In the genomic region with DNA sequence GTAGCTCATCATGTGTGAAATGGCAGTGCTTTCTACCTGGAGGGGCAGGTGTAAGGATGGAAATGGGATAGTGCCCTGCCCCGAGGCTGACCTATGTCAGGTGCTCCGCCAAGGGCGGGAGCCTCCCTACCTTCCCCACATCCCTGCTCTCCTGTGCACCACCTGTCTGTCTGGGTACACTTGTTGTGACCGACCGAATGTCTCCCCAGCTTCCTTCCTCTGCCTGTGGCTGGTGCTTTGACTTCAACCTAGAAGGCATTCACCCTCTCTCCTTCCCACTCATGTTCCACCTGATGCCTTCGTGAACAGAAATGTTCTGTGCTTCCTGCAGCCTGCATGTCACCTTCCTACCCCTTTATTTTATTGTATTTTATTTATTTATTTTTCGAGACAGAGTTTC, we compare ENCODE assay signal across 22 cellular contexts.
DNase-seq lines count a peak whose midpoint lies in the region; ATAC-seq and TF ChIP-seq lines count a peak whose summit lies in the region.
"Had no signal": no experiment of that assay in that cellular context is flagged by ENCODE, and none has a peak within 500 bp of the region (broad histone marks: within the 10 kb centered on the region; RNA-seq: fewer than 3 reads in every experiment).

No MANE protein-coding gene starts in this region.

- intact Hi-C loops in activated CD4-positive, alpha-beta T cell treated with anti-CD3 and anti-CD28 coated beads for 36 hours (cut with DNase I, micrococcal nuclease), result no loop called here
- intact Hi-C loops in cardiac septum (cut with DNase I), result loop anchor here (10.0 kb wide), 1 partner anchor 135 kb away; no protein-coding TSS in a partner anchor

- no peaks in the 10 kb centered on the region for H3K79me2 ChIP-seq in mesendoderm (ENCODE audit: control insufficient read depth, insufficient read depth, low read length)
- H3K79me2 ChIP-seq in GM23248 (ENCODE audit: insufficient read depth), result no peaks in the 10 kb centered on the region

- no peak overlapping the region for H3K23ac ChIP-seq in mesendoderm (ENCODE audit: low read length)

- H3K36me3 ChIP-seq in right atrium auricular region, result no peaks in the 10 kb centered on the region
- no peaks in the 10 kb centered on the region for H3K36me3 ChIP-seq in endodermal cell (ENCODE audit: control insufficient read depth, insufficient read depth, low read length)
- no peaks in the 10 kb centered on the region for H3K36me3 ChIP-seq in mesendoderm (ENCODE audit: control insufficient read depth, insufficient read depth, low read length)
- no peaks in the 10 kb centered on the region for H3K36me3 ChIP-seq in GM23248 (ENCODE audit: low read depth)

- H2AFZ ChIP-seq in GM23248, result no peak overlapping the region

- no peak for DNase-seq in activated CD4-positive, alpha-beta T cell treated with anti-CD3 and anti-CD28 coated beads for 36 hours
- no peak for DNase-seq in activated CD4-positive, alpha-beta T cell treated with anti-CD3 and anti-CD28 coated beads for 4 hours
- DNase-seq in right atrium auricular region (ENCODE audit: low spot score), result peak; percentile 46
- no peak for DNase-seq in cardiac septum (ENCODE audit: low spot score)
- peak; percentile 6 for DNase-seq in endodermal cell
- no peak for DNase-seq in mesendoderm
- DNase-seq in GM23248, result no peak
- DNase-seq: AML-193, Calu3, GF-D8, HCEC 1CT, IMR-90, NCI-H1417 treated with DMSO at 0.1 percent for 48 hours, NCI-H187 treated with DMSO at 0.1 percent for 48 hours, NCI-H2227 treated with DMSO at 0.1 percent for 48 hours, NCI-H524, NCI-H82, OCI-M1, SHP77 had no signal

- H3K27ac Mint-ChIP-seq in activated CD4-positive, alpha-beta T cell treated with anti-CD3 and anti-CD28 coated beads for 36 hours, result peak overlapping the region; percentile 37
- H3K27ac Mint-ChIP-seq in endodermal cell, result no peak overlapping the region

- H3K9me3 Mint-ChIP-seq in activated CD4-positive, alpha-beta T cell treated with anti-CD3 and anti-CD28 coated beads for 36 hours (ENCODE audit: low read depth), result no peaks in the 10 kb centered on the region
- H3K9me3 Mint-ChIP-seq in endodermal cell, result no peaks in the 10 kb centered on the region

- H3K4me1 ChIP-seq in right atrium auricular region, result peaks cover 0 to 15% of the 10 kb centered on the region in 2 donors
- H3K4me1 ChIP-seq in endodermal cell (ENCODE audit: control insufficient read depth, insufficient read depth, low read length), result no peaks in the 10 kb centered on the region
- no peaks in the 10 kb centered on the region for H3K4me1 ChIP-seq in mesendoderm (ENCODE audit: control insufficient read depth, low read depth, low read length)
- H3K4me1 ChIP-seq in GM23248 (ENCODE audit: insufficient read depth), result peaks cover 13% of the 10 kb centered on the region

- no peaks in the 10 kb centered on the region for H3K9me2 ChIP-seq in GM23248 (ENCODE audit: insufficient read depth)

- H2BK15ac ChIP-seq in mesendoderm (replicated peaks; ENCODE audit: low read depth), result no peak overlapping the region

- no peak overlapping the region for H3K4ac ChIP-seq in mesendoderm (ENCODE audit: low read depth, low read length)

- no peak overlapping the region for H2BK120ac ChIP-seq in mesendoderm (ENCODE audit: low read depth, low read length)

- no peaks in the 10 kb centered on the region for H3F3A ChIP-seq in GM23248 (ENCODE audit: insufficient read depth)

- no peak overlapping the region for H2BK5ac ChIP-seq in mesendoderm (ENCODE audit: low read length)

- H3K36me3 Mint-ChIP-seq in activated CD4-positive, alpha-beta T cell treated with anti-CD3 and anti-CD28 coated beads for 36 hours (ENCODE audit: low read depth), result peaks cover 12% of the 10 kb centered on the region
- no peaks in the 10 kb centered on the region for H3K36me3 Mint-ChIP-seq in endodermal cell (ENCODE audit: low read depth)

- H3K56ac ChIP-seq in mesendoderm (ENCODE audit: low read length), result no peak overlapping the region

- TF ChIP-seq CTCF in right atrium auricular region (IDR thresholded peaks at IDR 0.05) (no peak), endodermal cell (conservative IDR thresholded peaks at IDR 0.05) (no peak)

- peaks cover 56% of the 10 kb centered on the region for H3K4me1 Mint-ChIP-seq in activated CD4-positive, alpha-beta T cell treated with anti-CD3 and anti-CD28 coated beads for 36 hours
- peaks cover 5% of the 10 kb centered on the region for H3K4me1 Mint-ChIP-seq in endodermal cell

- H3K18ac ChIP-seq in mesendoderm (ENCODE audit: low read length), result no peak overlapping the region

- no peaks in the 10 kb centered on the region for H3K27me3 Mint-ChIP-seq in activated CD4-positive, alpha-beta T cell treated with anti-CD3 and anti-CD28 coated beads for 36 hours
- peaks cover 90% of the 10 kb centered on the region for H3K27me3 Mint-ChIP-seq in endodermal cell (ENCODE audit: insufficient read depth)

- POLR2A ChIA-PET in activated CD4-positive, alpha-beta T cell treated with anti-CD3 and anti-CD28 coated beads for 36 hours (lab: Charles Lee), result no interaction called here

- H3K9me3 ChIP-seq in right atrium auricular region, result no peaks in the 10 kb centered on the region
- no peaks in the 10 kb centered on the region for H3K9me3 ChIP-seq in endodermal cell (ENCODE audit: control insufficient read depth, low read length)
- H3K9me3 ChIP-seq in GM23248 (ENCODE audit: low read depth), result no peaks in the 10 kb centered on the region

- WGBS in endodermal cell (ENCODE audit: insufficient coverage in 1 of 2, insufficient read length in 1 of 2), 2 experiments, result 88 to 91% methylated on average over 6 to 7 of the region's 7 CpGs
- no CpG with 5 or more reads among the region's 7 CpGs for WGBS in mesendoderm (ENCODE audit: extremely low coverage, insufficient coverage, low lambda C conversion rate)
- 88 to 91% methylated on average over 7 of the region's 7 CpGs for WGBS in GM23248 (ENCODE audit: low coverage in 1 of 2, low lambda C conversion rate in 2 of 2, missing lambda C conversion rate in 2 of 2), 2 experiments

- H4K8ac ChIP-seq in mesendoderm (ENCODE audit: low read depth, low read length), result no peak overlapping the region

- no peaks in the 10 kb centered on the region for H3K27me3 ChIP-seq in right atrium auricular region
- peaks cover 94% of the 10 kb centered on the region for H3K27me3 ChIP-seq in endodermal cell (ENCODE audit: control insufficient read depth, insufficient read depth, low read length, poor library complexity, severe bottlenecking)
- no peaks in the 10 kb centered on the region for H3K27me3 ChIP-seq in mesendoderm (ENCODE audit: insufficient read depth, low read length, poor library complexity)
- no peaks in the 10 kb centered on the region for H3K27me3 ChIP-seq in GM23248 (replicated peaks; ENCODE audit: insufficient read depth)

- H3K9ac ChIP-seq in endodermal cell (ENCODE audit: extremely low read depth, low read length, poor library complexity, severe bottlenecking), result no peak overlapping the region
- H3K9ac ChIP-seq in mesendoderm (ENCODE audit: low read length), result no peak overlapping the region
- no peak overlapping the region for H3K9ac ChIP-seq in GM23248

- CTCF ChIA-PET in activated CD4-positive, alpha-beta T cell treated with anti-CD3 and anti-CD28 coated beads for 36 hours (lab: Charles Lee), result interaction anchor here (0.6 to 1.5 kb wide), 6 partner anchors 18 to 1176 kb away, joined by 3 to 4 read pairs (median 3); no protein-coding TSS in a partner anchor

- no peak overlapping the region for H3K4me3 Mint-ChIP-seq in activated CD4-positive, alpha-beta T cell treated with anti-CD3 and anti-CD28 coated beads for 36 hours
- no peak overlapping the region for H3K4me3 Mint-ChIP-seq in endodermal cell

- H3K4me2 ChIP-seq in mesendoderm (ENCODE audit: low read length), result no peak overlapping the region
- H3K4me2 ChIP-seq in GM23248 (ENCODE audit: unreplicated experiment), result no peak overlapping the region

- no peak overlapping the region for H4K5ac ChIP-seq in mesendoderm (ENCODE audit: low read length)

- no peak for ATAC-seq in activated CD4-positive, alpha-beta T cell treated with anti-CD3 and anti-CD28 coated beads for 36 hours
- ATAC-seq in HG03045 (IDR thresholded peaks at IDR 0.05; ENCODE audit: unreplicated experiment), result no peak

- in situ Hi-C loops in GM23248 (cut with MboI), result no loop called here

- H3K27ac ChIP-seq in right atrium auricular region, result no peak overlapping the region
- no peak overlapping the region for H3K27ac ChIP-seq in endodermal cell (ENCODE audit: low read depth, low read length)
- no peak overlapping the region for H3K27ac ChIP-seq in mesendoderm (ENCODE audit: low read depth, low read length)
- H3K27ac ChIP-seq in GM23248, result no peak overlapping the region
- H3K27ac ChIP-seq: 22Rv1, C4-2B had no signal

- H3K4me3 ChIP-seq in right atrium auricular region (no peak overlapping the region), endodermal cell (ENCODE audit: low read length) (no peak overlapping the region), mesendoderm (ENCODE audit: low read length) (no peak overlapping the region), GM23248 (no peak overlapping the region)

- no peaks in the 10 kb centered on the region for H4K20me1 ChIP-seq in GM23248 (ENCODE audit: insufficient read depth)

- H3K79me1 ChIP-seq in mesendoderm (ENCODE audit: low read length), result no peaks in the 10 kb centered on the region

- no peak overlapping the region for H2AK5ac ChIP-seq in mesendoderm (ENCODE audit: low read length)

Comparison
In these comparisons a context has a peak if more than half of its experiments do, and no peak if none do; other contexts are left out.
1. DNase-seq: peak in right atrium auricular region (single experiment) and endodermal cell (single experiment); none in activated CD4-positive, alpha-beta T cell treated with anti-CD3 and anti-CD28 coated beads for 36 hours (single experiment), activated CD4-positive, alpha-beta T cell treated with anti-CD3 and anti-CD28 coated beads for 4 hours (0 of 2), cardiac septum (single experiment), mesendoderm (single experiment) and GM23248 (single experiment).